In the genomic region with DNA sequence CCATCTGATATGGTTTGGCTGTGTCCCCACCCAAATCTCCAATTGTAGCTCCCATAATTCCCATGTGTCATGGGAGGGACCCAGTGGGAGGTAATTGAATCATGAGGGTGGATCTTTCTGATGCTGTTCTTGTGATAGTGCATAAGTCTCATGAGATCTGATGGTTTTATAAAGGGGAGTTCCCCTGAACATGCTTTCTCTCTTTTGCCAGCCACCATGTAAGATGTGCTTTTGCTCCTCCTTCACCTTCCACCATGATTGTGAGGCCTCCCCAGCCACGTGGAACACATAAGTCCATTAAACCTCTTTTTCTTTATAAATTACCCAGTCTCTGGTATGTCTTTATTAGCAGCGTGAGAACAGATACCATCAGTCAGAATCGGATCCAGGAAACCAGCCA, we compare ENCODE assay signal across 4 cellular contexts. TPM values are rescaled to one million over a fixed set of nuclear protein-coding genes. Genes with fewer than 3 reads are reported as not detected.
"Had no signal": no experiment of that assay in that cellular context is flagged by ENCODE, and none has a peak within 500 bp of the region (broad histone marks: within the 10 kb centered on the region; RNA-seq: fewer than 3 reads in every experiment).

No MANE protein-coding gene starts in this region.

RNA-seq across cellular contexts. Expression of a gene that starts 30.7 kb away (rescaled TPM):
- total RNA-seq: subcutaneous adipose tissue, temporal lobe, thyroid gland, vagina had no signal
